In genomic region chr4:68748181-68748981, GRCh38 we compare ENCODE assay signal across 1 cellular context.
TF ChIP-seq lines count a peak whose summit lies in the region.

No MANE protein-coding gene starts in this region.

TF ChIP-seq in GM12878, 131 proteins besides CTCF, POLR2A, EP300 and RAD21 (continued from another document):
- TF ChIP-seq RELB (IDR thresholded peaks at IDR 0.05; ENCODE audit: low read depth), result no peak
- TF ChIP-seq ASH2L (IDR thresholded peaks at IDR 0.05; ENCODE audit: borderline replicate concordance, low read depth), result no peak
